In genomic region chr12:116666305-116666673, GRCh38 we compare ENCODE assay signal across 20 cellular contexts.
DNase-seq lines count a peak whose midpoint lies in the region; ATAC-seq and TF ChIP-seq lines count a peak whose summit lies in the region.
"Had no signal": no experiment of that assay in that cellular context is flagged by ENCODE, and none has a peak within 500 bp of the region (broad histone marks: within the 10 kb centered on the region; RNA-seq: fewer than 3 reads in every experiment).

No MANE protein-coding gene starts in this region.

- ATAC-seq in Right ventricle myocardium superior (ENCODE audit: poor library complexity) = no peak

- H3K9me3 Mint-ChIP-seq in endodermal cell (no peaks in the 10 kb centered on the region), type B pancreatic cell (no peaks in the 10 kb centered on the region)

- H3K9ac ChIP-seq in endodermal cell (ENCODE audit: extremely low read depth, low read length, poor library complexity, severe bottlenecking) = no peak overlapping the region

- no peak for TF ChIP-seq CTCF in left ventricle myocardium inferior (IDR thresholded peaks at IDR 0.05; ENCODE audit: borderline replicate concordance)
- TF ChIP-seq CTCF in endodermal cell (conservative IDR thresholded peaks at IDR 0.05) = no peak
- no peak for TF ChIP-seq CTCF in suprapubic skin (IDR thresholded peaks at IDR 0.05)
- TF ChIP-seq CTCF in tibial nerve (IDR thresholded peaks at IDR 0.05) = no peak
- no peak for TF ChIP-seq CTCF in type B pancreatic cell (conservative IDR thresholded peaks at IDR 0.05)

- H3K4me3 ChIP-seq in left ventricle myocardium inferior (no peak overlapping the region), endodermal cell (ENCODE audit: low read length) (no peak overlapping the region), suprapubic skin (no peak overlapping the region), tibial nerve (no peak overlapping the region)

- H3K27ac ChIP-seq in left ventricle myocardium inferior (replicated peaks) (peak overlapping the region; percentile 84), endodermal cell (ENCODE audit: low read depth, low read length) (no peak overlapping the region), suprapubic skin (peak overlapping the region; percentile 24), tibial nerve (peak overlapping the region in 1 of 4 donors; percentile 12)
- H3K27ac ChIP-seq: HL-60, RWPE1 had no signal

- H3K9me3 ChIP-seq in left ventricle myocardium inferior (replicated peaks) = peaks cover 5% of the 10 kb centered on the region
- H3K9me3 ChIP-seq in endodermal cell (ENCODE audit: control insufficient read depth, low read length) = no peaks in the 10 kb centered on the region
- no peaks in the 10 kb centered on the region for H3K9me3 ChIP-seq in suprapubic skin
- H3K9me3 ChIP-seq in tibial nerve = no peaks in the 10 kb centered on the region

- WGBS in endodermal cell (ENCODE audit: insufficient coverage in 1 of 2, insufficient read length in 1 of 2), 2 experiments = 72 to 80% methylated on average over 6 to 10 of the region's 10 CpGs
- 82% methylated on average over 10 of the region's 10 CpGs for WGBS in suprapubic skin
- WGBS in tibial nerve, 2 donors = 72 to 80% methylated on average over 10 of the region's 10 CpGs

- TF ChIP-seq POLR2A in suprapubic skin (IDR thresholded peaks at IDR 0.05) = no peak
- TF ChIP-seq POLR2A in tibial nerve (IDR thresholded peaks at IDR 0.05) = no peak

- H3K36me3 Mint-ChIP-seq in endodermal cell (ENCODE audit: low read depth) = no peaks in the 10 kb centered on the region
- no peaks in the 10 kb centered on the region for H3K36me3 Mint-ChIP-seq in type B pancreatic cell
- H3K36me3 Mint-ChIP-seq: CD14-positive monocyte had no signal

- H3K27ac Mint-ChIP-seq in endodermal cell = no peak overlapping the region
- H3K27ac Mint-ChIP-seq in type B pancreatic cell = no peak overlapping the region
- H3K27ac Mint-ChIP-seq: CD14-positive monocyte had no signal

- H3K27me3 ChIP-seq in left ventricle myocardium inferior (ENCODE audit: low read depth) = no peaks in the 10 kb centered on the region
- no peaks in the 10 kb centered on the region for H3K27me3 ChIP-seq in endodermal cell (ENCODE audit: control insufficient read depth, insufficient read depth, low read length, poor library complexity, severe bottlenecking)
- no peaks in the 10 kb centered on the region for H3K27me3 ChIP-seq in suprapubic skin
- H3K27me3 ChIP-seq in tibial nerve = no peaks in the 10 kb centered on the region

- H3K27me3 Mint-ChIP-seq in endodermal cell (ENCODE audit: insufficient read depth) (peaks cover 2% of the 10 kb centered on the region), type B pancreatic cell (peaks cover 4% of the 10 kb centered on the region)

- TF ChIP-seq EP300 in suprapubic skin (IDR thresholded peaks at IDR 0.05) = no peak
- no peak for TF ChIP-seq EP300 in tibial nerve (IDR thresholded peaks at IDR 0.05)

- H3K36me3 ChIP-seq in left ventricle myocardium inferior (no peaks in the 10 kb centered on the region), endodermal cell (ENCODE audit: control insufficient read depth, insufficient read depth, low read length) (no peaks in the 10 kb centered on the region), suprapubic skin (no peaks in the 10 kb centered on the region), tibial nerve (no peaks in the 10 kb centered on the region)

- peaks cover 27% of the 10 kb centered on the region for H3K4me1 ChIP-seq in left ventricle myocardium inferior
- H3K4me1 ChIP-seq in endodermal cell (ENCODE audit: control insufficient read depth, insufficient read depth, low read length) = peaks cover 4% of the 10 kb centered on the region
- peaks cover 9% of the 10 kb centered on the region for H3K4me1 ChIP-seq in suprapubic skin
- H3K4me1 ChIP-seq in tibial nerve = no peaks in the 10 kb centered on the region

- intact Hi-C loops in left ventricle myocardium inferior (cut with micrococcal nuclease) = no loop called here
- intact Hi-C loops in Right ventricle myocardium superior (cut with DNase I) = no loop called here

- H3K4me1 Mint-ChIP-seq in endodermal cell (peaks cover 17% of the 10 kb centered on the region), type B pancreatic cell (ENCODE audit: unreplicated experiment) (peaks cover 33% of the 10 kb centered on the region)

- DNase-seq in left ventricle myocardium inferior = no peak
- DNase-seq in Right ventricle myocardium superior = no peak
- peak; percentile 56 for DNase-seq in endodermal cell
- DNase-seq in mesenteric fat pad (ENCODE audit: low spot score) = peak; percentile 72
- DNase-seq in suprapubic skin (ENCODE audit: low spot score in 2 of 2) = no peak
- DNase-seq in tibial nerve (ENCODE audit: low spot score in 2 of 2) = no peak
- DNase-seq in HuH-7.5 (ENCODE audit: low spot score) = no peak
- DNase-seq in type B pancreatic cell (ENCODE audit: extremely low spot score, unreplicated experiment) = no peak
- DNase-seq: KG1; NCI-H1092 treated with DMSO at 0.1 percent for 48 hours; NCI-H1436 treated with DMSO at 0.1 percent for 48 hours; NCI-H1930; NCI-H226; NCI-H524; NCI-H774; NK-92 treated with Interleukin-12 subunit alpha and Interleukin-12 subunit beta, amount 100 ng/mL, for 24 hours; SIG-M5 had no signal

- H3K4me3 Mint-ChIP-seq in endodermal cell (no peak overlapping the region), type B pancreatic cell (no peak overlapping the region)

Comparison
In these comparisons a context has a peak if more than half of its experiments do, and no peak if none do; other contexts are left out.
1. DNase-seq: peak in endodermal cell (single experiment) and mesenteric fat pad (single experiment); none in left ventricle myocardium inferior (single experiment), Right ventricle myocardium superior (single experiment), suprapubic skin (0 of 2), tibial nerve (0 of 2), HuH-7.5 (single experiment) and type B pancreatic cell (single experiment).